In the genomic region with DNA sequence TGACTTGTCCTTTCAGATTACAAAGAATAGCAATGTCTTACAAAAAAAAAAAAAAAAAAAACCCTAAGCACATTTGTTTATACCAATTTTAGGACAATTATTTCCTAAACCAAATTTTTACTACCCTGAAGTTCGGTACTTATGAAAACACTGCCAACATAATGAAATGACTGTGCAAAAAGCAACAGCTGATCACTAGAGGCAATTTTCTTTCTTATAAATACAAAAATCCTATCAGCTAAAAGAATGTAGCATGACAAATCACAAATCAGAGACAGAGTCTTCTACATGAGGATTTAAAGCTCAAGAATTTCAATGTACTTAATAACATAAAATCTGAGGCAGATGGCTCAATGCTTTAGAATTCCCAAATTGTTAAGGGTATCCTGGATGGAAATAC, we compare ENCODE assay signal across 24 cellular contexts.
"Had no signal": no experiment of that assay in that cellular context is flagged by ENCODE, and none has a peak within 500 bp of the region (broad histone marks: within the 10 kb centered on the region; RNA-seq: fewer than 3 reads in every experiment).

No MANE protein-coding gene starts in this region.

- H3K4me3 Mint-ChIP-seq: activated CD4-positive, alpha-beta memory T cell treated with anti-CD3 and anti-CD28 coated beads, Interleukin-2, amount 10 ng/mL, durations not matched to agents 7 days and 5 days; activated naive CD4-positive, alpha-beta T cell treated with anti-CD3 and anti-CD28 coated beads for 36 hours; activated naive CD8-positive, alpha-beta T cell; activated T-helper 17 cell treated with anti-CD3 and anti-CD28 coated beads, Interleukin-2, amount 50 U/mL, for 72 hours; T-cell had no signal

- H3K4me1 Mint-ChIP-seq: activated CD4-positive, alpha-beta memory T cell treated with anti-CD3 and anti-CD28 coated beads, Interleukin-2, amount 10 ng/mL, durations not matched to agents 7 days and 5 days; activated T-helper 17 cell treated with anti-CD3 and anti-CD28 coated beads, Interleukin-2, amount 50 U/mL, for 72 hours; T-cell had no signal

- H3K36me3 Mint-ChIP-seq: activated naive CD8-positive, alpha-beta T cell; T-cell had no signal

- H3K4me3 ChIP-seq: breast epithelium, Peyer's patch had no signal

- H3K36me3 ChIP-seq: breast epithelium, Peyer's patch had no signal

- H3K27ac ChIP-seq: breast epithelium, Peyer's patch, RWPE1, VCaP had no signal

- DNase-seq: activated CD4-positive, alpha-beta memory T cell treated with anti-CD3 and anti-CD28 coated beads, Interleukin-2, amount 10 ng/mL, durations not matched to agents 7 days and 5 days; activated CD4-positive, alpha-beta T cell treated with anti-CD3 and anti-CD28 coated beads, Interleukin-2, amount 50 U/mL, for 1 hour; activated CD4-positive, CD25-positive, alpha-beta regulatory T cell; activated gamma-delta T cell; activated naive CD4-positive, alpha-beta T cell treated with anti-CD3 and anti-CD28 coated beads for 36 hours; activated T-cell treated with anti-CD3 and anti-CD28 coated beads for 4 hours; activated T-cell treated with anti-CD3 and anti-CD28 coated beads, Interleukin-2, amount 50 U/mL, for 48 hours; anterior cingulate cortex; caudate nucleus; Karpas-422; MM.1S; NCI-H1105; NCI-H1436 treated with DMSO at 0.1 percent for 48 hours; NCI-H187; NCI-H2081; NCI-H446; Peyer's patch; SHP77; T-cell had no signal

- H3K27me3 Mint-ChIP-seq: activated CD4-positive, alpha-beta memory T cell treated with anti-CD3 and anti-CD28 coated beads, Interleukin-2, amount 10 ng/mL, durations not matched to agents 7 days and 5 days; activated T-helper 17 cell treated with anti-CD3 and anti-CD28 coated beads, Interleukin-2, amount 50 U/mL, for 72 hours; T-cell had no signal

- H3K9me3 Mint-ChIP-seq: activated CD4-positive, alpha-beta memory T cell treated with anti-CD3 and anti-CD28 coated beads, Interleukin-2, amount 10 ng/mL, durations not matched to agents 7 days and 5 days; activated naive CD4-positive, alpha-beta T cell treated with anti-CD3 and anti-CD28 coated beads for 36 hours; activated T-helper 17 cell treated with anti-CD3 and anti-CD28 coated beads, Interleukin-2, amount 50 U/mL, for 72 hours had no signal

- H3K9me3 ChIP-seq: breast epithelium, Peyer's patch had no signal

- H3K27me3 ChIP-seq: breast epithelium, Peyer's patch had no signal

- H3K4me1 ChIP-seq: breast epithelium, Peyer's patch had no signal

- H3K27ac Mint-ChIP-seq: activated CD4-positive, alpha-beta memory T cell treated with anti-CD3 and anti-CD28 coated beads, Interleukin-2, amount 10 ng/mL, durations not matched to agents 7 days and 5 days; activated naive CD4-positive, alpha-beta T cell treated with anti-CD3 and anti-CD28 coated beads for 36 hours; activated naive CD8-positive, alpha-beta T cell; activated T-helper 17 cell treated with anti-CD3 and anti-CD28 coated beads, Interleukin-2, amount 50 U/mL, for 72 hours; T-cell had no signal
